Comparison of ENCODE assay signal across 8 cellular contexts in the genomic region with DNA sequence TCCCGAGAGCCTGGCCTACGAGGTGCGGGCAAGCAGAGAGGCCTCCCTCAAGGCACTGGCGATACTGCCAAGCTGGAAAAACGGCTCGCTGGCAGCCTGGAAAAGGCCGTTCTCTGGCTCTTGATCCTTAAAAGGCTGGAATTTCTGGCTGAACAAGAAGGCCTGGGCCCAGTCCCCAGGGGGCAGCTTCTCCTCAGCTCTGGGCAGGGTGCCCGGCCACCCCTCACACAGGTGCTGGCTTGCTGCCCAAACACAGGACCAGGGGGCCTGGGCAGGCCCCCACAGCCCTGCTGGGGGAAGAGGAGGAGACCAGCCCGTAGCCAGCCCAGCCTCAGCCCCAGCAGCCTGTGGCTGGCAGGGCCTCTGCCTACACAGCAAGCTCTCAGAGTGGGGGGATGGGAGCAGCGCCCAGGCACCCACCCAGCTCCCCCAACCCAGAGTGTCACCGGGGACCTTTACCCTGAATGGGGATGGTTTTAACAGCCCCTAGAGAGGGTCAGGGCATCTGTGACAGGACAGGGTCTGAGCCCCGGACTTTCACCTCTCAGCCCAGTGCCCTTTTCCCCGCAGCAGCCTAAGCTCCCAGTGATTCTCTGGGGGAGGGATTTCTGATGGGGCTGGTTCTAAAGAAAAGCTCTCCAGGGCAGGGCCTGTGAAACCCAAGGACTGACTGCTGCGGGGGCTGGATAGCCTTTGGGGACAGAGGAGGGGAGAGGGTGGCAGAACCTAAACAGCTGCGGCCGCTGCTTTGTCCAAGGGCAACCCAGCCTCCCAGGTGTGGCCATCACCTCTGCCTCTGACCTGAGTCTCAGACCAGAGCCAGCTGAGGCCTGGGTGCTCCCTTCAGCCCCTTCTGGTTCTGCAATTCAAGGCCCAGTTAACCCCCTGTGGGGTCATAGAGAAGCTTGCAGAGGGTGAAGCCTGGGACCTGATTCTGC. TPM values are rescaled to one million over a fixed set of nuclear protein-coding genes. Genes with fewer than 3 reads are reported as not detected.
DNase-seq lines count a peak whose midpoint lies in the region; ATAC-seq lines count a peak whose summit lies in the region.

No MANE protein-coding gene starts in this region.

- H3K9me3 ChIP-seq in adipocyte (ENCODE audit: control insufficient read depth, low read length) (no peaks in the 10 kb centered on the region), skeletal muscle tissue (ENCODE audit: control insufficient read depth in 3 of 3, low read length in 3 of 3) (no peaks in the 10 kb centered on the region)

- H3K9ac ChIP-seq in adipocyte (ENCODE audit: low read length) (peak overlapping the region; percentile 80), skeletal muscle tissue (ENCODE audit: low read depth in 1 of 3, low read length in 3 of 3) (peak overlapping the region; percentile 55 to 85 (median 79))

- DNase-seq in stimulated activated naive CD8-positive, alpha-beta T cell treated with anti-CD3 and anti-CD28 coated beads, Interleukin-15, Interleukin-2, amounts not matched to agents 100 U/mL and 50 U/mL, for 24 hours, result no peak
- DNase-seq in adipocyte (ENCODE audit: low read depth) (no peak), hepatic stellate cell (ENCODE audit: low spot score) (peak; percentile 22)
- no peak for DNase-seq in activated CD4-positive, alpha-beta T cell treated with anti-CD3 and anti-CD28 coated beads, Interleukin-2, amount 10 ng/mL, durations not matched to agents 24 days and 14 days

- H3K27me3 ChIP-seq in adipocyte (replicated peaks; ENCODE audit: control insufficient read depth, insufficient read depth, low read length), result peaks cover 6% of the 10 kb centered on the region
- H3K27me3 ChIP-seq in skeletal muscle tissue (ENCODE audit: control insufficient read depth in 3 of 3, insufficient read depth in 3 of 3, low read length in 3 of 3), result no peaks in the 10 kb centered on the region

- H3K9me3 Mint-ChIP-seq in stimulated activated naive CD8-positive, alpha-beta T cell treated with anti-CD3 and anti-CD28 coated beads, Interleukin-15, Interleukin-2, amounts not matched to agents 100 ng/mL and 50 ng/mL, for 24 hours, result no peaks in the 10 kb centered on the region
- H3K9me3 Mint-ChIP-seq in activated CD4-positive, alpha-beta T cell treated with anti-CD3 and anti-CD28 coated beads, Interleukin-2, amount 10 ng/mL, durations not matched to agents 24 days and 14 days, result no peaks in the 10 kb centered on the region

- no peaks in the 10 kb centered on the region for H3K27me3 Mint-ChIP-seq in stimulated activated naive CD8-positive, alpha-beta T cell treated with anti-CD3 and anti-CD28 coated beads, Interleukin-15, Interleukin-2, amounts not matched to agents 100 ng/mL and 50 ng/mL, for 24 hours
- no peaks in the 10 kb centered on the region for H3K27me3 Mint-ChIP-seq in activated CD4-positive, alpha-beta T cell treated with anti-CD3 and anti-CD28 coated beads, Interleukin-2, amount 10 ng/mL, durations not matched to agents 24 days and 14 days

- H3K36me3 ChIP-seq in adipocyte (ENCODE audit: control insufficient read depth, insufficient read depth, low read length, severe bottlenecking) (no peaks in the 10 kb centered on the region), skeletal muscle tissue (ENCODE audit: control insufficient read depth in 3 of 3, insufficient read depth in 3 of 3, low read length in 3 of 3) (no peaks in the 10 kb centered on the region)

- H3K4me1 ChIP-seq in adipocyte (ENCODE audit: control insufficient read depth, insufficient read depth, low read length) (peaks cover 25% of the 10 kb centered on the region), skeletal muscle tissue (ENCODE audit: control insufficient read depth in 3 of 3, insufficient read depth in 3 of 3, low read length in 3 of 3) (peaks cover 31 to 56% (median 48%) of the 10 kb centered on the region in 3 donors)

- H3K4me3 Mint-ChIP-seq in stimulated activated naive CD8-positive, alpha-beta T cell treated with anti-CD3 and anti-CD28 coated beads, Interleukin-15, Interleukin-2, amounts not matched to agents 100 ng/mL and 50 ng/mL, for 24 hours, result no peak overlapping the region
- H3K4me3 Mint-ChIP-seq in activated CD4-positive, alpha-beta T cell treated with anti-CD3 and anti-CD28 coated beads, Interleukin-2, amount 10 ng/mL, durations not matched to agents 24 days and 14 days, result no peak overlapping the region

- no peak for ATAC-seq in stimulated activated naive CD8-positive, alpha-beta T cell treated with anti-CD3 and anti-CD28 coated beads, Interleukin-15, Interleukin-2, amounts not matched to agents 100 U/mL and 50 U/mL, for 24 hours
- ATAC-seq in GM21390 (IDR thresholded peaks at IDR 0.05; ENCODE audit: unreplicated experiment) (no peak), GM18498 (IDR thresholded peaks at IDR 0.05; ENCODE audit: unreplicated experiment) (no peak)

- peak overlapping the region; percentile 91 for H3K27ac ChIP-seq in skeletal muscle tissue (ENCODE audit: low read depth, low read length)

- intact Hi-C loops in activated CD4-positive, alpha-beta T cell treated with anti-CD3 and anti-CD28 coated beads, Interleukin-2, amount 10 ng/mL, durations not matched to agents 24 days and 14 days (cut with micrococcal nuclease), result loop anchor here (5.0 kb wide), 2 partner anchors 37 to 38 kb away; a partner anchor contains a TSS

- no peaks in the 10 kb centered on the region for H3K36me3 Mint-ChIP-seq in stimulated activated naive CD8-positive, alpha-beta T cell treated with anti-CD3 and anti-CD28 coated beads, Interleukin-15, Interleukin-2, amounts not matched to agents 100 ng/mL and 50 ng/mL, for 24 hours (ENCODE audit: low read depth)
- H3K36me3 Mint-ChIP-seq in activated CD4-positive, alpha-beta T cell treated with anti-CD3 and anti-CD28 coated beads, Interleukin-2, amount 10 ng/mL, durations not matched to agents 24 days and 14 days (ENCODE audit: low read depth), result no peaks in the 10 kb centered on the region

- H3K4me3 ChIP-seq in adipocyte (ENCODE audit: low read length), result no peak overlapping the region
- peak overlapping the region in 2 of 3 donors; percentile 41 to 46 for H3K4me3 ChIP-seq in skeletal muscle tissue (ENCODE audit: low read length in 3 of 3)

- H3K4me1 Mint-ChIP-seq in stimulated activated naive CD8-positive, alpha-beta T cell treated with anti-CD3 and anti-CD28 coated beads, Interleukin-15, Interleukin-2, amounts not matched to agents 100 ng/mL and 50 ng/mL, for 24 hours (ENCODE audit: low read depth), result peaks cover 69% of the 10 kb centered on the region
- peaks cover 39% of the 10 kb centered on the region for H3K4me1 Mint-ChIP-seq in activated CD4-positive, alpha-beta T cell treated with anti-CD3 and anti-CD28 coated beads, Interleukin-2, amount 10 ng/mL, durations not matched to agents 24 days and 14 days

- peak overlapping the region; percentile 95 for H3K27ac Mint-ChIP-seq in stimulated activated naive CD8-positive, alpha-beta T cell treated with anti-CD3 and anti-CD28 coated beads, Interleukin-15, Interleukin-2, amounts not matched to agents 100 ng/mL and 50 ng/mL, for 24 hours
- no peak overlapping the region for H3K27ac Mint-ChIP-seq in activated CD4-positive, alpha-beta T cell treated with anti-CD3 and anti-CD28 coated beads, Interleukin-2, amount 10 ng/mL, durations not matched to agents 24 days and 14 days

RNA-seq across cellular contexts. Expression of a gene that starts 38.6 kb away (rescaled TPM):
- total RNA-seq in skeletal muscle tissue, result 27.1 TPM
- 29.0 and 30.1 TPM in 2 replicates for total RNA-seq in activated CD4-positive, alpha-beta T cell treated with anti-CD3 and anti-CD28 coated beads, Interleukin-2, amount 10 ng/mL, durations not matched to agents 24 days and 14 days
